1 cellular context compared by ENCODE assay signal in the genomic region with DNA sequence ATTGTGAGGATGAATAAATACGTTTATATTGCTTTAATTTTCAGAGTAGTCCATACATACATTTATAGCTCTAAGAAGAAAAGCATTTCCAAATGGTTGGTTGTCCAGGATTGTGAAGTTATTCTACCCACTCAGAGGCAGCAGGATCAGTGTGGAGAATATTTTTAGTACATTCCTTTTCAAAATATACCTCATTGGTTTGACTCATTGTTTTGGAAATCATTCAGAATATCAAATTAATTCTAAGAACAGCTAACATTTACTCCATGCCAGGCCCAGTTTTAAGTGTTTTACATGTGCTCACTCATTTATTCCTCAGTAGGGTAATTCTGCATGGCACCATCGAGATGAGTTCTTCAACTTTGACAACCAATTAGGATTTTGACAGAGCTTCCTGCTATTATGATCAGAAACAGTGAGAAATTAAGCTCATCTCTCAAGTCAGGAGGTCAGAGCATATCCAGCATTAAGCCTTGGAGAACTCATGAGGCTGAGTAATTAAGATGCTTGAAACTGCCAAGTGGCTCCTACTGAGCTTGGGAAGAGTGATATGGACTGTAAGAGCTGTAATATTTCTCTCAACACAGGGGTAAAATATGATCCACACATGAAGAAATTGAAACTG.
TF ChIP-seq lines count a peak whose summit lies in the region.

No MANE protein-coding gene starts in this region.

TF ChIP-seq in SK-N-SH, 30 proteins besides CTCF, POLR2A, EP300 and RAD21:
- TF ChIP-seq, protein P1, sequence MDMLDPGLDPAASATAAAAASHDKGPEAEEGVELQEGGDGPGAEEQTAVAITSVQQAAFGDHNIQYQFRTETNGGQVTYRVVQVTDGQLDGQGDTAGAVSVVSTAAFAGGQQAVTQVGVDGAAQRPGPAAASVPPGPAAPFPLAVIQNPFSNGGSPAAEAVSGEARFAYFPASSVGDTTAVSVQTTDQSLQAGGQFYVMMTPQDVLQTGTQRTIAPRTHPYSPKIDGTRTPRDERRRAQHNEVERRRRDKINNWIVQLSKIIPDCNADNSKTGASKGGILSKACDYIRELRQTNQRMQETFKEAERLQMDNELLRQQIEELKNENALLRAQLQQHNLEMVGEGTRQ (IDR thresholded peaks at IDR 0.05; ENCODE audit: borderline replicate concordance, low read depth, low read length): no peak
- TF ChIP-seq FOSL2 (IDR thresholded peaks at IDR 0.05; ENCODE audit: borderline replicate concordance, low read depth) (no peak), FOXM1 (IDR thresholded peaks at IDR 0.05; ENCODE audit: low read depth) (no peak), RCOR1 (IDR thresholded peaks at IDR 0.05; ENCODE audit: low read length) (no peak), RXRA (IDR thresholded peaks at IDR 0.05; ENCODE audit: borderline replicate concordance, low read depth) (no peak), GATA2 (CRISPR knock-in tag; IDR thresholded peaks at IDR 0.05) (no peak), SIN3A (IDR thresholded peaks at IDR 0.05; ENCODE audit: borderline replicate concordance, low read depth, low read length) (no peak)
- TF ChIP-seq, protein P2, sequence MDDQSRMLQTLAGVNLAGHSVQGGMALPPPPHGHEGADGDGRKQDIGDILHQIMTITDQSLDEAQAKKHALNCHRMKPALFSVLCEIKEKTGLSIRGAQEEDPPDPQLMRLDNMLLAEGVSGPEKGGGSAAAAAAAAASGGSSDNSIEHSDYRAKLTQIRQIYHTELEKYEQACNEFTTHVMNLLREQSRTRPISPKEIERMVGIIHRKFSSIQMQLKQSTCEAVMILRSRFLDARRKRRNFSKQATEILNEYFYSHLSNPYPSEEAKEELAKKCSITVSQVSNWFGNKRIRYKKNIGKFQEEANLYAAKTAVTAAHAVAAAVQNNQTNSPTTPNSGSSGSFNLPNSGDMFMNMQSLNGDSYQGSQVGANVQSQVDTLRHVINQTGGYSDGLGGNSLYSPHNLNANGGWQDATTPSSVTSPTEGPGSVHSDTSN (IDR thresholded peaks at IDR 0.05): no peak
- TF ChIP-seq, protein P3, sequence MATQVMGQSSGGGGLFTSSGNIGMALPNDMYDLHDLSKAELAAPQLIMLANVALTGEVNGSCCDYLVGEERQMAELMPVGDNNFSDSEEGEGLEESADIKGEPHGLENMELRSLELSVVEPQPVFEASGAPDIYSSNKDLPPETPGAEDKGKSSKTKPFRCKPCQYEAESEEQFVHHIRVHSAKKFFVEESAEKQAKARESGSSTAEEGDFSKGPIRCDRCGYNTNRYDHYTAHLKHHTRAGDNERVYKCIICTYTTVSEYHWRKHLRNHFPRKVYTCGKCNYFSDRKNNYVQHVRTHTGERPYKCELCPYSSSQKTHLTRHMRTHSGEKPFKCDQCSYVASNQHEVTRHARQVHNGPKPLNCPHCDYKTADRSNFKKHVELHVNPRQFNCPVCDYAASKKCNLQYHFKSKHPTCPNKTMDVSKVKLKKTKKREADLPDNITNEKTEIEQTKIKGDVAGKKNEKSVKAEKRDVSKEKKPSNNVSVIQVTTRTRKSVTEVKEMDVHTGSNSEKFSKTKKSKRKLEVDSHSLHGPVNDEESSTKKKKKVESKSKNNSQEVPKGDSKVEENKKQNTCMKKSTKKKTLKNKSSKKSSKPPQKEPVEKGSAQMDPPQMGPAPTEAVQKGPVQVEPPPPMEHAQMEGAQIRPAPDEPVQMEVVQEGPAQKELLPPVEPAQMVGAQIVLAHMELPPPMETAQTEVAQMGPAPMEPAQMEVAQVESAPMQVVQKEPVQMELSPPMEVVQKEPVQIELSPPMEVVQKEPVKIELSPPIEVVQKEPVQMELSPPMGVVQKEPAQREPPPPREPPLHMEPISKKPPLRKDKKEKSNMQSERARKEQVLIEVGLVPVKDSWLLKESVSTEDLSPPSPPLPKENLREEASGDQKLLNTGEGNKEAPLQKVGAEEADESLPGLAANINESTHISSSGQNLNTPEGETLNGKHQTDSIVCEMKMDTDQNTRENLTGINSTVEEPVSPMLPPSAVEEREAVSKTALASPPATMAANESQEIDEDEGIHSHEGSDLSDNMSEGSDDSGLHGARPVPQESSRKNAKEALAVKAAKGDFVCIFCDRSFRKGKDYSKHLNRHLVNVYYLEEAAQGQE (IDR thresholded peaks at IDR 0.05; ENCODE audit: low read depth, low read length): no peak
